29 cellular contexts compared by ENCODE assay signal in genomic region chr9:122129969-122130368, GRCh38. TPM values are rescaled to one million over a fixed set of nuclear protein-coding genes. Genes with fewer than 3 reads are reported as not detected.
"Had no signal": no experiment of that assay in that cellular context is flagged by ENCODE, and none has a peak within 500 bp of the region (broad histone marks: within the 10 kb centered on the region; RNA-seq: fewer than 3 reads in every experiment).

No MANE protein-coding gene starts in this region.

- H3K36me3 Mint-ChIP-seq: activated naive CD4-positive, alpha-beta T cell treated with anti-CD3 and anti-CD28 coated beads, Interleukin-2, amount 10 ng/mL, durations not matched to agents 7 days and 5 days; activated naive CD8-positive, alpha-beta T cell had no signal

- H3K4me3 Mint-ChIP-seq: activated CD4-positive, alpha-beta T cell treated with anti-CD3 and anti-CD28 coated beads, Interleukin-2, amount 10 ng/mL, durations not matched to agents 24 days and 14 days; activated CD8-positive, alpha-beta T cell treated with anti-CD3 and anti-CD28 coated beads, Interleukin-2, amount 10 ng/mL, durations not matched to agents 7 days and 5 days; activated naive CD4-positive, alpha-beta T cell treated with anti-CD3 and anti-CD28 coated beads, Interleukin-2, amount 10 ng/mL, durations not matched to agents 7 days and 5 days; activated naive CD8-positive, alpha-beta T cell; activated T-cell treated with anti-CD3 and anti-CD28 coated beads, Interleukin-2, amount 50 U/mL, for 24 hours had no signal

- DNase-seq: activated CD4-positive, alpha-beta T cell treated with anti-CD3 and anti-CD28 coated beads, Interleukin-2, amount 10 ng/mL, durations not matched to agents 24 days and 14 days; activated CD4-positive, alpha-beta T cell treated with anti-CD3 and anti-CD28 coated beads, Interleukin-2, amount 50 U/mL, for 4 hours; activated CD8-positive, alpha-beta T cell treated with anti-CD3 and anti-CD28 coated beads, Interleukin-2, amount 10 ng/mL, durations not matched to agents 7 days and 5 days; activated naive CD4-positive, alpha-beta T cell treated with anti-CD3 and anti-CD28 coated beads, Interleukin-2, amount 10 ng/mL, durations not matched to agents 7 days and 5 days; activated T-cell treated with anti-CD3 and anti-CD28 coated beads, Interleukin-2, amount 50 U/mL, for 24 hours; amniotic stem cell; aorta; brain microvascular endothelial cell; central memory CD4-positive, alpha-beta T cell; Kasumi-1; KG1; MG63; NCI-H1092; NCI-H1436 treated with DMSO at 0.1 percent for 48 hours; NCI-H1694 treated with DMSO at 0.1 percent for 48 hours; NCI-H2029; NCI-H345; NCI-H524 treated with DMSO at 0.1 percent for 48 hours; SHP77; SJCRH30 had no signal

- FAIRE-seq: TTC549 had no signal

- H3K27ac Mint-ChIP-seq: activated CD4-positive, alpha-beta T cell treated with anti-CD3 and anti-CD28 coated beads, Interleukin-2, amount 10 ng/mL, durations not matched to agents 24 days and 14 days; activated CD8-positive, alpha-beta T cell treated with anti-CD3 and anti-CD28 coated beads, Interleukin-2, amount 10 ng/mL, durations not matched to agents 7 days and 5 days; activated naive CD4-positive, alpha-beta T cell treated with anti-CD3 and anti-CD28 coated beads, Interleukin-2, amount 10 ng/mL, durations not matched to agents 7 days and 5 days; activated naive CD8-positive, alpha-beta T cell; activated T-cell treated with anti-CD3 and anti-CD28 coated beads, Interleukin-2, amount 50 U/mL, for 24 hours; activated T-helper 2 cell treated with anti-CD3 and anti-CD28 coated beads, Interferon-gamma antibody, Interleukin-2, Interleukin-4, amounts not matched to agents 10 μg/mL and 5 μg/mL and 100 μg/mL, durations not matched to agents 14 hours and 24 hours and 36 hours had no signal

- H3K9me3 Mint-ChIP-seq: activated CD4-positive, alpha-beta T cell treated with anti-CD3 and anti-CD28 coated beads, Interleukin-2, amount 10 ng/mL, durations not matched to agents 24 days and 14 days; activated naive CD4-positive, alpha-beta T cell treated with anti-CD3 and anti-CD28 coated beads, Interleukin-2, amount 10 ng/mL, durations not matched to agents 7 days and 5 days; activated T-cell treated with anti-CD3 and anti-CD28 coated beads, Interleukin-2, amount 50 U/mL, for 24 hours; activated T-helper 2 cell treated with anti-CD3 and anti-CD28 coated beads, Interferon-gamma antibody, Interleukin-2, Interleukin-4, amounts not matched to agents 10 μg/mL and 5 μg/mL and 100 μg/mL, durations not matched to agents 14 hours and 24 hours and 36 hours had no signal

- H3K27me3 ChIP-seq: brain microvascular endothelial cell, MG63 had no signal

- H3K4me3 ChIP-seq: MG63, SJCRH30, SK-N-MC had no signal

- H3K27ac ChIP-seq: brain microvascular endothelial cell, SJCRH30, SK-N-MC had no signal

- H3K36me3 ChIP-seq: brain microvascular endothelial cell, MG63, SJCRH30 had no signal

- ATAC-seq: activated CD8-positive, alpha-beta T cell treated with anti-CD3 and anti-CD28 coated beads, Interleukin-2, amount 10 ng/mL, durations not matched to agents 7 days and 5 days; Panc1 had no signal

- H3K9me3 ChIP-seq: MG63, SJCRH30 had no signal

RNA-seq across cellular contexts. Expression of gene MORN5, which starts 29.7 kb away (rescaled TPM):
- total RNA-seq: activated CD4-positive, alpha-beta T cell treated with anti-CD3 and anti-CD28 coated beads, Interleukin-2, amount 10 ng/mL, durations not matched to agents 24 days and 14 days; activated CD8-positive, alpha-beta T cell treated with anti-CD3 and anti-CD28 coated beads, Interleukin-2, amount 10 ng/mL, durations not matched to agents 7 days and 5 days; activated T-helper 2 cell treated with anti-CD3 and anti-CD28 coated beads, Interferon-gamma antibody, Interleukin-2, Interleukin-4, amounts not matched to agents 10 μg/mL and 5 μg/mL and 100 μg/mL, durations not matched to agents 14 hours and 24 hours and 36 hours; aorta; NCI-H460; RPMI7951; SJCRH30; T-helper 1 cell treated with Interleukin-12 subunit alpha and Interleukin-12 subunit beta and Interleukin-4 antibody, amounts not matched to agents 30 ng/mL and 1 ng/mL, for 36 hours; T-helper 2 cell treated with Interferon-gamma antibody and Interleukin-4, amounts not matched to agents 100 ng/mL and 5 ng/mL, for 36 hours had no signal
- polyA plus RNA-seq: aorta had no signal
